In genomic region chr5:179819296-179820126, GRCh38 we compare ENCODE assay signal across 1 cellular context.
TF ChIP-seq lines count a peak whose summit lies in the region.

No MANE protein-coding gene starts in this region.

TF ChIP-seq in A549, 52 proteins besides CTCF, POLR2A, EP300 and RAD21:
- TF ChIP-seq NR3C1 (IDR thresholded peaks at IDR 0.05): no peak
- TF ChIP-seq MYC (IDR thresholded peaks at IDR 0.05; ENCODE audit: borderline replicate concordance, low read length): peak; percentile 71; the same call in 1 of the 2 replicates
- TF ChIP-seq CBX2 (IDR thresholded peaks at IDR 0.05; ENCODE audit: borderline replicate concordance, low read depth): no peak
- TF ChIP-seq TFCP2L1 (CRISPR knock-in tag; IDR thresholded peaks at IDR 0.05): peak; percentile 94
- TF ChIP-seq PHF8 (IDR thresholded peaks at IDR 0.05; ENCODE audit: borderline replicate concordance, low read depth): no peak
- TF ChIP-seq, protein P1, sequence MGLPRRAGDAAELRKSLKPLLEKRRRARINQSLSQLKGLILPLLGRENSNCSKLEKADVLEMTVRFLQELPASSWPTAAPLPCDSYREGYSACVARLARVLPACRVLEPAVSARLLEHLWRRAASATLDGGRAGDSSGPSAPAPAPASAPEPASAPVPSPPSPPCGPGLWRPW (IDR thresholded peaks at IDR 0.05): no peak
- peak; percentile 96 for TF ChIP-seq ZNF302 (CRISPR knock-in tag; IDR thresholded peaks at IDR 0.05)
- TF ChIP-seq ESRRA (IDR thresholded peaks at IDR 0.05; ENCODE audit: borderline replicate concordance, low read length): no peak
- TF ChIP-seq KDM1A (IDR thresholded peaks at IDR 0.05; ENCODE audit: low read depth): no peak
- TF ChIP-seq, protein P2, sequence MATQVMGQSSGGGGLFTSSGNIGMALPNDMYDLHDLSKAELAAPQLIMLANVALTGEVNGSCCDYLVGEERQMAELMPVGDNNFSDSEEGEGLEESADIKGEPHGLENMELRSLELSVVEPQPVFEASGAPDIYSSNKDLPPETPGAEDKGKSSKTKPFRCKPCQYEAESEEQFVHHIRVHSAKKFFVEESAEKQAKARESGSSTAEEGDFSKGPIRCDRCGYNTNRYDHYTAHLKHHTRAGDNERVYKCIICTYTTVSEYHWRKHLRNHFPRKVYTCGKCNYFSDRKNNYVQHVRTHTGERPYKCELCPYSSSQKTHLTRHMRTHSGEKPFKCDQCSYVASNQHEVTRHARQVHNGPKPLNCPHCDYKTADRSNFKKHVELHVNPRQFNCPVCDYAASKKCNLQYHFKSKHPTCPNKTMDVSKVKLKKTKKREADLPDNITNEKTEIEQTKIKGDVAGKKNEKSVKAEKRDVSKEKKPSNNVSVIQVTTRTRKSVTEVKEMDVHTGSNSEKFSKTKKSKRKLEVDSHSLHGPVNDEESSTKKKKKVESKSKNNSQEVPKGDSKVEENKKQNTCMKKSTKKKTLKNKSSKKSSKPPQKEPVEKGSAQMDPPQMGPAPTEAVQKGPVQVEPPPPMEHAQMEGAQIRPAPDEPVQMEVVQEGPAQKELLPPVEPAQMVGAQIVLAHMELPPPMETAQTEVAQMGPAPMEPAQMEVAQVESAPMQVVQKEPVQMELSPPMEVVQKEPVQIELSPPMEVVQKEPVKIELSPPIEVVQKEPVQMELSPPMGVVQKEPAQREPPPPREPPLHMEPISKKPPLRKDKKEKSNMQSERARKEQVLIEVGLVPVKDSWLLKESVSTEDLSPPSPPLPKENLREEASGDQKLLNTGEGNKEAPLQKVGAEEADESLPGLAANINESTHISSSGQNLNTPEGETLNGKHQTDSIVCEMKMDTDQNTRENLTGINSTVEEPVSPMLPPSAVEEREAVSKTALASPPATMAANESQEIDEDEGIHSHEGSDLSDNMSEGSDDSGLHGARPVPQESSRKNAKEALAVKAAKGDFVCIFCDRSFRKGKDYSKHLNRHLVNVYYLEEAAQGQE (IDR thresholded peaks at IDR 0.05): no peak
- no peak for TF ChIP-seq POLR2AphosphoS2 (conservative IDR thresholded peaks at IDR 0.05; ENCODE audit: low read length)
- TF ChIP-seq, protein P3, sequence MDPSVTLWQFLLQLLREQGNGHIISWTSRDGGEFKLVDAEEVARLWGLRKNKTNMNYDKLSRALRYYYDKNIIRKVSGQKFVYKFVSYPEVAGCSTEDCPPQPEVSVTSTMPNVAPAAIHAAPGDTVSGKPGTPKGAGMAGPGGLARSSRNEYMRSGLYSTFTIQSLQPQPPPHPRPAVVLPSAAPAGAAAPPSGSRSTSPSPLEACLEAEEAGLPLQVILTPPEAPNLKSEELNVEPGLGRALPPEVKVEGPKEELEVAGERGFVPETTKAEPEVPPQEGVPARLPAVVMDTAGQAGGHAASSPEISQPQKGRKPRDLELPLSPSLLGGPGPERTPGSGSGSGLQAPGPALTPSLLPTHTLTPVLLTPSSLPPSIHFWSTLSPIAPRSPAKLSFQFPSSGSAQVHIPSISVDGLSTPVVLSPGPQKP (IDR thresholded peaks at IDR 0.05; ENCODE audit: low read depth, low read length): no peak
- no peak for TF ChIP-seq ZFP36 (IDR thresholded peaks at IDR 0.05; ENCODE audit: borderline replicate concordance, partially characterized antibody)
- no peak for TF ChIP-seq EHMT2 (IDR thresholded peaks at IDR 0.05; ENCODE audit: low read depth)
- TF ChIP-seq RARB (CRISPR knock-in tag; IDR thresholded peaks at IDR 0.05): peak; percentile 33; the same call in 1 of the 2 replicates
- TF ChIP-seq HOXA7 (CRISPR knock-in tag; IDR thresholded peaks at IDR 0.05): peak; percentile 87; the same call in 1 of the 2 replicates
- no peak; the same call in none of the 2 replicates for TF ChIP-seq FOSB (CRISPR knock-in tag; IDR thresholded peaks at IDR 0.05)
- peak; percentile 96 for TF ChIP-seq HEYL (CRISPR knock-in tag; IDR thresholded peaks at IDR 0.05)
- TF ChIP-seq FOXS1 (CRISPR knock-in tag; IDR thresholded peaks at IDR 0.05): peak; percentile 95
- TF ChIP-seq TP53 (CRISPR knock-in tag; IDR thresholded peaks at IDR 0.05): peak; percentile 97
- peak; percentile 98 for TF ChIP-seq HOXB13 (CRISPR knock-in tag; IDR thresholded peaks at IDR 0.05; ENCODE audit: low read depth)
- peak; percentile 1; the same call in 1 of the 2 replicates for TF ChIP-seq FOSL2 (IDR thresholded peaks at IDR 0.05)
- TF ChIP-seq FOSL2 (CRISPR knock-in tag; IDR thresholded peaks at IDR 0.05): peak; percentile 69
- no peak for TF ChIP-seq CBX8 (IDR thresholded peaks at IDR 0.05)
- TF ChIP-seq NPAS2 (CRISPR knock-in tag; IDR thresholded peaks at IDR 0.05; ENCODE audit: borderline replicate concordance): peak; percentile 80
- TF ChIP-seq CHD2 (IDR thresholded peaks at IDR 0.05; ENCODE audit: low read length, partially characterized antibody): no peak
- no peak for TF ChIP-seq BHLHE40 (IDR thresholded peaks at IDR 0.05; ENCODE audit: low read depth, low read length)
- TF ChIP-seq JUNB (IDR thresholded peaks at IDR 0.05): peak; percentile 9; the same call in 1 of the 2 replicates
- no peak for TF ChIP-seq SREBF2 (IDR thresholded peaks at IDR 0.05)
- peak; percentile 96 for TF ChIP-seq ZSCAN20 (CRISPR knock-in tag; IDR thresholded peaks at IDR 0.05)
- no peak for TF ChIP-seq GATA3 (IDR thresholded peaks at IDR 0.05; ENCODE audit: borderline replicate concordance)
- no peak for TF ChIP-seq PBX3 (IDR thresholded peaks at IDR 0.05)
- TF ChIP-seq CHD4 (IDR thresholded peaks at IDR 0.05; ENCODE audit: borderline replicate concordance): no peak
- TF ChIP-seq HMGXB4 (CRISPR knock-in tag; IDR thresholded peaks at IDR 0.05; ENCODE audit: borderline replicate concordance): peak; percentile 80; the same call in 1 of the 2 replicates
- no peak for TF ChIP-seq RFX5 (IDR thresholded peaks at IDR 0.05)
- TF ChIP-seq EHF (CRISPR knock-in tag; IDR thresholded peaks at IDR 0.05): peak; percentile 95
- TF ChIP-seq, protein P4, sequence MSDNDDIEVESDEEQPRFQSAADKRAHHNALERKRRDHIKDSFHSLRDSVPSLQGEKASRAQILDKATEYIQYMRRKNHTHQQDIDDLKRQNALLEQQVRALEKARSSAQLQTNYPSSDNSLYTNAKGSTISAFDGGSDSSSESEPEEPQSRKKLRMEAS (IDR thresholded peaks at IDR 0.05): peak; percentile 99
- no peak for TF ChIP-seq MAZ (IDR thresholded peaks at IDR 0.05; ENCODE audit: borderline replicate concordance, low read depth, low read length)
- peak; percentile 35 to 59; a peak in 4 of 5 replicates for TF ChIP-seq JUN (IDR thresholded peaks at IDR 0.05)
- no peak for TF ChIP-seq RCOR1 (IDR thresholded peaks at IDR 0.05; ENCODE audit: low read depth, low read length)
- peak; percentile 94 for TF ChIP-seq E2F6 (IDR thresholded peaks at IDR 0.05; ENCODE audit: borderline replicate concordance, low read depth)
- peak; percentile 97 for TF ChIP-seq MAFK (IDR thresholded peaks at IDR 0.05; ENCODE audit: partially characterized antibody)
- TF ChIP-seq CEBPB (IDR thresholded peaks at IDR 0.05): no peak
- no peak for TF ChIP-seq ZC3H11A (IDR thresholded peaks at IDR 0.05)
- peak; percentile 99 for TF ChIP-seq ATOH8 (CRISPR knock-in tag; IDR thresholded peaks at IDR 0.05; ENCODE audit: low read depth)
- no peak for TF ChIP-seq SMC3 (IDR thresholded peaks at IDR 0.05)
- no peak for TF ChIP-seq KDM5A (IDR thresholded peaks at IDR 0.05)
- TF ChIP-seq NFE2L2 (conservative IDR thresholded peaks at IDR 0.05; ENCODE audit: low read length): peak; percentile 87
- no peak for TF ChIP-seq HDAC2 (IDR thresholded peaks at IDR 0.05)
- TF ChIP-seq, protein P5, sequence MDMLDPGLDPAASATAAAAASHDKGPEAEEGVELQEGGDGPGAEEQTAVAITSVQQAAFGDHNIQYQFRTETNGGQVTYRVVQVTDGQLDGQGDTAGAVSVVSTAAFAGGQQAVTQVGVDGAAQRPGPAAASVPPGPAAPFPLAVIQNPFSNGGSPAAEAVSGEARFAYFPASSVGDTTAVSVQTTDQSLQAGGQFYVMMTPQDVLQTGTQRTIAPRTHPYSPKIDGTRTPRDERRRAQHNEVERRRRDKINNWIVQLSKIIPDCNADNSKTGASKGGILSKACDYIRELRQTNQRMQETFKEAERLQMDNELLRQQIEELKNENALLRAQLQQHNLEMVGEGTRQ (IDR thresholded peaks at IDR 0.05): peak; percentile 64
- TF ChIP-seq RNF2 (IDR thresholded peaks at IDR 0.05; ENCODE audit: borderline replicate concordance, low read depth): no peak
- peak; percentile 95 for TF ChIP-seq HOXB5 (CRISPR knock-in tag; IDR thresholded peaks at IDR 0.05)
- TF ChIP-seq BCL3 (IDR thresholded peaks at IDR 0.05): no peak
